Comparison of ENCODE assay signal across 2 cellular contexts in genomic region chr4:37244583-37245390, GRCh38.
TF ChIP-seq lines count a peak whose summit lies in the region.

Gene NWD2 (plus strand): TSS chr4:37244743. CDS start chr4:37245068, 325 bp downstream.

TF ChIP-seq in IMR-90, 13 proteins besides CTCF, POLR2A, EP300 and RAD21:
- no peak for TF ChIP-seq CHD1 (IDR thresholded peaks at IDR 0.05; ENCODE audit: low read depth, low read length)
- no peak for TF ChIP-seq SMC3 (IDR thresholded peaks at IDR 0.05; ENCODE audit: low read depth, low read length)
- no peak for TF ChIP-seq NFE2L2 (IDR thresholded peaks at IDR 0.05; ENCODE audit: low read depth, low read length)
- no peak for TF ChIP-seq CEBPB (IDR thresholded peaks at IDR 0.05; ENCODE audit: low read depth, low read length)
- TF ChIP-seq FOS (IDR thresholded peaks at IDR 0.05; ENCODE audit: low read depth, low read length) = no peak
- TF ChIP-seq MAZ (IDR thresholded peaks at IDR 0.05; ENCODE audit: borderline replicate concordance, low read depth, low read length) = no peak
- no peak for TF ChIP-seq USF2 (IDR thresholded peaks at IDR 0.05; ENCODE audit: low read depth, low read length)
- TF ChIP-seq MAFK (IDR thresholded peaks at IDR 0.05; ENCODE audit: low read depth, low read length) = no peak
- no peak for TF ChIP-seq ELK1 (IDR thresholded peaks at IDR 0.05; ENCODE audit: borderline replicate concordance, low read depth, low read length)
- TF ChIP-seq BHLHE40 (IDR thresholded peaks at IDR 0.05; ENCODE audit: low read depth, low read length) = no peak
- TF ChIP-seq RCOR1 (IDR thresholded peaks at IDR 0.05; ENCODE audit: insufficient replicate concordance, low read length) = no peak
- no peak for TF ChIP-seq RFX5 (IDR thresholded peaks at IDR 0.05; ENCODE audit: low read depth, low read length)
- no peak for TF ChIP-seq MXI1 (IDR thresholded peaks at IDR 0.05; ENCODE audit: borderline replicate concordance, low read depth, low read length)
TF ChIP-seq in IMR-90: peak in this region for 0.

TF ChIP-seq in H1, 55 proteins besides CTCF, POLR2A, EP300 and RAD21:
- TF ChIP-seq CHD2 (IDR thresholded peaks at IDR 0.05; ENCODE audit: low read length) = no peak
- no peak for TF ChIP-seq NANOG (IDR thresholded peaks at IDR 0.05; ENCODE audit: insufficient read depth, low read depth, low read length, poor library complexity, severe bottlenecking)
- TF ChIP-seq TAF7 (optimal IDR thresholded peaks at IDR 0.05; ENCODE audit: borderline replicate concordance, low read depth, low read length) = no peak
- no peak for TF ChIP-seq ATF3 (IDR thresholded peaks at IDR 0.05; ENCODE audit: insufficient read depth, low read depth, low read length)
- TF ChIP-seq SIX5 (IDR thresholded peaks at IDR 0.05; ENCODE audit: low read depth, low read length) = no peak
- TF ChIP-seq POLR2AphosphoS5 (IDR thresholded peaks at IDR 0.05; ENCODE audit: low read depth, low read length) = no peak
- no peak for TF ChIP-seq ATF2 (IDR thresholded peaks at IDR 0.05; ENCODE audit: low read length)
- 0 out of 2 replicates have a peak, but pooled peaks have one; percentile 29 for TF ChIP-seq MAX (IDR thresholded peaks at IDR 0.05)
- TF ChIP-seq E2F6 (IDR thresholded peaks at IDR 0.05) = peak; percentile 75
- TF ChIP-seq GABPA (IDR thresholded peaks at IDR 0.05; ENCODE audit: borderline replicate concordance, insufficient read depth, low read length) = no peak
- no peak for TF ChIP-seq SIRT6 (IDR thresholded peaks at IDR 0.05; ENCODE audit: low read length)
- TF ChIP-seq SP1 (IDR thresholded peaks at IDR 0.05; ENCODE audit: low read depth, low read length) = no peak
- TF ChIP-seq GTF2F1 (IDR thresholded peaks at IDR 0.05; ENCODE audit: borderline replicate concordance, low read depth, low read length) = no peak
- peak; percentile 47 for TF ChIP-seq RNF2 (IDR thresholded peaks at IDR 0.05; ENCODE audit: borderline replicate concordance, low read depth, low read length, missing control alignments, poor library complexity, severe bottlenecking)
- TF ChIP-seq SP2 (IDR thresholded peaks at IDR 0.05; ENCODE audit: low read length) = no peak
- no peak for TF ChIP-seq BRCA1 (IDR thresholded peaks at IDR 0.05; ENCODE audit: low read depth, low read length)
- TF ChIP-seq TBP (IDR thresholded peaks at IDR 0.05; ENCODE audit: low read depth, low read length) = no peak
- no peak for TF ChIP-seq POU5F1 (IDR thresholded peaks at IDR 0.05; ENCODE audit: low read depth, low read length)
- TF ChIP-seq RXRA (IDR thresholded peaks at IDR 0.05; ENCODE audit: insufficient read depth, low read depth, low read length) = no peak
- TF ChIP-seq SP4 (IDR thresholded peaks at IDR 0.05; ENCODE audit: low read length) = no peak
- TF ChIP-seq TCF12 (IDR thresholded peaks at IDR 0.05; ENCODE audit: low read depth, low read length) = no peak
- TF ChIP-seq NRF1 (IDR thresholded peaks at IDR 0.05; ENCODE audit: low read depth, low read length) = no peak
- no peak for TF ChIP-seq FOSL1 (IDR thresholded peaks at IDR 0.05; ENCODE audit: insufficient read depth, low read depth, low read length)
- TF ChIP-seq BCL11A (IDR thresholded peaks at IDR 0.05; ENCODE audit: low read depth in 2 of 2, low read length in 2 of 2) = no peak
- no peak for TF ChIP-seq RFX5 (IDR thresholded peaks at IDR 0.05; ENCODE audit: borderline replicate concordance, low read depth, low read length)
- peak; percentile 80 for TF ChIP-seq SUZ12 (IDR thresholded peaks at IDR 0.05; ENCODE audit: low read length)
- TF ChIP-seq CBX5 (IDR thresholded peaks at IDR 0.05; ENCODE audit: low read depth, low read length) = no peak
- no peak for TF ChIP-seq KDM1A (IDR thresholded peaks at IDR 0.05; ENCODE audit: borderline replicate concordance, low read length)
- no peak for TF ChIP-seq HDAC2 (IDR thresholded peaks at IDR 0.05; ENCODE audit: borderline replicate concordance in 1 of 2, low read depth in 2 of 2, low read length in 2 of 2)
- no peak for TF ChIP-seq TEAD4 (IDR thresholded peaks at IDR 0.05; ENCODE audit: low read depth, low read length)
- no peak for TF ChIP-seq JUN (IDR thresholded peaks at IDR 0.05; ENCODE audit: low read depth, low read length)
- TF ChIP-seq EZH2 (IDR thresholded peaks at IDR 0.05; ENCODE audit: low read depth, low read length, severe bottlenecking) = peak; percentile 77
- no peak for TF ChIP-seq YY1 (IDR thresholded peaks at IDR 0.05; ENCODE audit: low read depth, low read length)
- TF ChIP-seq SIN3A (conservative IDR thresholded peaks at IDR 0.05 in 1 of 2, IDR thresholded peaks at IDR 0.05 in 1 of 2; ENCODE audit: low read depth in 1 of 2, low read length in 2 of 2) = no peak
- no peak for TF ChIP-seq CEBPB (IDR thresholded peaks at IDR 0.05; ENCODE audit: low read depth, low read length)
- 0 out of 2 replicates have a peak, but pooled peaks have one; percentile 59 for TF ChIP-seq RBBP5 (IDR thresholded peaks at IDR 0.05; ENCODE audit: borderline replicate concordance, low read depth, low read length)
- TF ChIP-seq KDM4A (IDR thresholded peaks at IDR 0.05; ENCODE audit: low read depth, low read length, severe bottlenecking) = peak; percentile 74
- peak; percentile 31 for TF ChIP-seq ASH2L (IDR thresholded peaks at IDR 0.05; ENCODE audit: low read length)
- no peak for TF ChIP-seq USF2 (IDR thresholded peaks at IDR 0.05; ENCODE audit: low read length)
- no peak for TF ChIP-seq BACH1 (IDR thresholded peaks at IDR 0.05; ENCODE audit: low read length)
- TF ChIP-seq PHF8 (conservative IDR thresholded peaks at IDR 0.05; ENCODE audit: low read depth, low read length) = 0 out of 2 replicates have a peak, but pooled peaks have one; percentile 16
